ENCODE assay signal across 8 cellular contexts in genomic region chr6:149938013-149938570, GRCh38. TPM values are rescaled to one million over a fixed set of nuclear protein-coding genes. Genes with fewer than 3 reads are reported as not detected.
DNase-seq lines count a peak whose midpoint lies in the region; ATAC-seq, FAIRE-seq and TF ChIP-seq lines count a peak whose summit lies in the region.
"Not testable (repeated sequence)": the region's sequence is repeated elsewhere in the genome, so short reads cannot be mapped to it uniquely, and the experiment has no call there.

No MANE protein-coding gene starts in this region.

- RAD21 ChIA-PET in GM12878 (lab: Charles Lee; ENCODE audit: unreplicated experiment), result interaction anchor here (1.0 kb wide), 1 partner anchor 79 kb away, joined by 3 read pairs; no protein-coding TSS in a partner anchor

- H3K4me1 ChIP-seq in CD8-positive, alpha-beta memory T cell (ENCODE audit: insufficient read depth, low read length), result peaks cover 29% of the 10 kb centered on the region
- H3K4me1 ChIP-seq in GM12878 (ENCODE audit: control insufficient read depth, insufficient read depth, low read length), result peaks cover 16% of the 10 kb centered on the region
- H3K4me1 ChIP-seq in esophagus muscularis mucosa, result peaks cover 18 to 34% (median 31%) of the 10 kb centered on the region in 4 donors
- H3K4me1 ChIP-seq in parathyroid adenoma, result not testable (repeated sequence)
- peaks cover 16 to 20% of the 10 kb centered on the region in 2 donors for H3K4me1 ChIP-seq in thyroid gland

- not testable (repeated sequence) for TF ChIP-seq RAD21 in GM12878 (IDR thresholded peaks at IDR 0.05; ENCODE audit: insufficient read depth, low read depth, low read length)

- peaks cover 24 to 48% (median 30%) of the 10 kb centered on the region in 3 donors for H3K4me1 Mint-ChIP-seq in CD8-positive, alpha-beta memory T cell

- H3K79me2 ChIP-seq in GM12878 (ENCODE audit: control insufficient read depth, insufficient read depth, low read length); parathyroid adenoma: not testable (repeated sequence)

- H3K27me3 Mint-ChIP-seq in CD8-positive, alpha-beta memory T cell, result peaks cover 63 to 75% of the 10 kb centered on the region in 2 donors

- intact Hi-C loops in GM12878 (cut with micrococcal nuclease; ENCODE audit: unreplicated experiment) (loop anchor here (5.0 to 10.0 kb wide), 4 partner anchors 129 to 877 kb away; partner anchors contain the start of gene ULBP3), left colon (cut with DNase I, micrococcal nuclease) (loop anchor here in 1 of 2 donors (10.0 kb wide), 1 partner anchor 67 kb away; no protein-coding TSS in a partner anchor), thyroid gland (cut with DNase I) (loop anchor here (5.0 kb wide), 1 partner anchor 129 kb away; the partner anchor contains the start of gene ULBP3)
- intact Hi-C loops in esophagus muscularis mucosa (cut with DNase I), result not testable (repeated sequence)

- not testable (repeated sequence) for H3K9ac ChIP-seq in GM12878 (ENCODE audit: control insufficient read depth, insufficient read depth, low read length); parathyroid adenoma

- peak overlapping the region in 5 of 8 donors; percentile 72 to 100 (median 97) for H3K27ac Mint-ChIP-seq in CD8-positive, alpha-beta memory T cell

- POLR2A ChIA-PET in CD8-positive, alpha-beta memory T cell (lab: Charles Lee); GM12878 (lab: Charles Lee): not testable (repeated sequence)

- H3K27me3 ChIP-seq in CD8-positive, alpha-beta memory T cell (ENCODE audit: insufficient read depth, low read length, poor library complexity, severe bottlenecking), result peaks cover 70% of the 10 kb centered on the region
- H3K27me3 ChIP-seq in MG63; parathyroid adenoma (ENCODE audit: control insufficient read depth, insufficient read depth, low read length): not testable (repeated sequence)
- H3K27me3 ChIP-seq in WERI-Rb-1 (ENCODE audit: insufficient read depth, low read depth, severe bottlenecking) (peaks cover 76% of the 10 kb centered on the region), GM12878 (replicated peaks in 1 of 2; ENCODE audit: control insufficient read depth in 2 of 2, insufficient read depth in 2 of 2, low read length in 1 of 2) (peaks cover 9 to 14% of the 10 kb centered on the region in 2 experiments), esophagus muscularis mucosa (peaks cover 18 to 98% (median 74%) of the 10 kb centered on the region in 4 donors), thyroid gland (peaks cover 26% of the 10 kb centered on the region)

- H3K4me3 Mint-ChIP-seq in CD8-positive, alpha-beta memory T cell, result peak overlapping the region in 6 of 7 donors; percentile 29 to 88 (median 80)

- not testable (repeated sequence) for FAIRE-seq in GM12878 (lab: Jason Lieb, UNC)

- H3K36me3 Mint-ChIP-seq in CD8-positive, alpha-beta memory T cell, result not testable (repeated sequence)

- peak overlapping the region; percentile 78 for H3K4me2 ChIP-seq in GM12878 (ENCODE audit: control insufficient read depth, insufficient read depth)
- H3K4me2 ChIP-seq in parathyroid adenoma (ENCODE audit: low read length), result peak overlapping the region; percentile 77

- not testable (repeated sequence) for TF ChIP-seq CTCF in WERI-Rb-1 (IDR thresholded peaks at IDR 0.05; ENCODE audit: low read depth, low read length); GM12878 (IDR thresholded peaks at IDR 0.05 in 2 of 3, conservative IDR thresholded peaks at IDR 0.05 in 1 of 3; ENCODE audit: control insufficient read depth in 2 of 3, extremely low read depth in 1 of 3, insufficient read depth in 1 of 3, low read depth in 3 of 3, low read length in 3 of 3); esophagus muscularis mucosa (IDR thresholded peaks at IDR 0.05); parathyroid adenoma (IDR thresholded peaks at IDR 0.05); thyroid gland (IDR thresholded peaks at IDR 0.05)

- not testable (repeated sequence) for TF ChIP-seq POLR2A in GM12878 (IDR thresholded peaks at IDR 0.05; ENCODE audit: low read depth, low read length); esophagus muscularis mucosa (IDR thresholded peaks at IDR 0.05; ENCODE audit: low read depth); thyroid gland (IDR thresholded peaks at IDR 0.05)

- DNase-seq in CD8-positive, alpha-beta memory T cell; MG63; WERI-Rb-1; GM12878 (ENCODE audit: low read depth, low spot score); esophagus muscularis mucosa (ENCODE audit: extremely low spot score); left colon; thyroid gland: not testable (repeated sequence)

- not testable (repeated sequence) for H3K36me3 ChIP-seq in CD8-positive, alpha-beta memory T cell (ENCODE audit: insufficient read depth, low read length); MG63; WERI-Rb-1; GM12878 (ENCODE audit: control insufficient read depth in 2 of 2, insufficient read depth in 2 of 2, low read length in 1 of 2); esophagus muscularis mucosa; parathyroid adenoma (ENCODE audit: control insufficient read depth, insufficient read depth, low read length); thyroid gland

- ATAC-seq in GM12878, result peak; percentile 56
- ATAC-seq in left colon, result peak; percentile 40

- CTCF ChIA-PET in CD8-positive, alpha-beta memory T cell (lab: Charles Lee), result interaction anchor here (1.6 kb wide), 1 partner anchor 79 kb away, joined by 5 read pairs; no protein-coding TSS in a partner anchor
- CTCF ChIA-PET in GM12878 (lab: Yijun Ruan, JAX), result not testable (repeated sequence)

- H2AFZ ChIP-seq in GM12878 (ENCODE audit: control insufficient read depth, low read depth, low read length) (peak overlapping the region; percentile 51), parathyroid adenoma (peak overlapping the region; percentile 56)

- H3K9me3 Mint-ChIP-seq in CD8-positive, alpha-beta memory T cell, result not testable (repeated sequence)

- H4K20me1 ChIP-seq in GM12878 (ENCODE audit: control insufficient read depth, insufficient read depth), result not testable (repeated sequence)

- BruUV-seq in GM12878 (replicated peaks; lab: Mats Ljungman, UMichigan), result TSS peak; percentile 78

- WGBS in GM12878 (ENCODE audit: insufficient coverage, insufficient replicate concordance, low lambda C conversion rate, missing lambda C conversion rate), result under 1% methylated on average over 15 of the region's 20 CpGs
- WGBS in esophagus muscularis mucosa, result 7% methylated on average over 14 of the region's 20 CpGs
- 1 to 5% methylated on average over 12 to 13 of the region's 20 CpGs for WGBS in thyroid gland, 2 donors

- H3K4me3 ChIP-seq in CD8-positive, alpha-beta memory T cell (ENCODE audit: low read length), result peak overlapping the region; percentile 48
- H3K4me3 ChIP-seq in MG63, result peak overlapping the region; percentile 33
- peak overlapping the region; percentile 36 for H3K4me3 ChIP-seq in WERI-Rb-1 (ENCODE audit: low read depth, low read length)
- peak overlapping the region; percentile 53; the same call in 1 of the 2 replicates for H3K4me3 ChIP-seq in GM12878
- H3K4me3 ChIP-seq in esophagus muscularis mucosa, result peak overlapping the region; percentile 45 to 59 (median 48)
- H3K4me3 ChIP-seq in parathyroid adenoma (ENCODE audit: low read depth, low read length), result peak overlapping the region; percentile 34
- peak overlapping the region in 2 of 3 donors; percentile 18 to 38 for H3K4me3 ChIP-seq in thyroid gland (replicated peaks in 1 of 3)

- SMC1A ChIA-PET in GM12878 (lab: Charles Lee; ENCODE audit: uncharacterized antibody, unreplicated experiment), result not testable (repeated sequence)

- not testable (repeated sequence) for TF ChIP-seq EP300 in GM12878 (IDR thresholded peaks at IDR 0.05; ENCODE audit: borderline replicate concordance in 1 of 2, control insufficient read depth in 1 of 2, low read depth in 2 of 2, low read length in 2 of 2); esophagus muscularis mucosa (IDR thresholded peaks at IDR 0.05)

- H3K27ac ChIP-seq in CD8-positive, alpha-beta memory T cell (ENCODE audit: low read depth, low read length), result peak overlapping the region; percentile 44
- H3K27ac ChIP-seq in WERI-Rb-1; GM12878 (ENCODE audit: control insufficient read depth, insufficient read depth); esophagus muscularis mucosa (replicated peaks in 1 of 4); parathyroid adenoma; thyroid gland: not testable (repeated sequence)

- in situ Hi-C loops in GM12878 (cut with MboI), result loop anchor here (5.0 to 10.0 kb wide), 2 partner anchors 69 to 877 kb away; no protein-coding TSS in a partner anchor

- not testable (repeated sequence) for H3K9me3 ChIP-seq in CD8-positive, alpha-beta memory T cell (ENCODE audit: low read length); MG63; WERI-Rb-1 (ENCODE audit: severe bottlenecking); GM12878 (replicated peaks; ENCODE audit: control insufficient read depth, insufficient read depth, low read length); esophagus muscularis mucosa; parathyroid adenoma (ENCODE audit: control insufficient read depth, low read length); thyroid gland

RNA-seq across cellular contexts. Expression of gene ULBP2, which starts 3.7 kb away (rescaled TPM):
- under 1 TPM; 0.48 to 0.51 TPM for total RNA-seq in CD8-positive, alpha-beta memory T cell
- 0.68 TPM for polyA plus RNA-seq in CD8-positive, alpha-beta memory T cell
- 2.2 and 7.4 TPM in 2 replicates for total RNA-seq in MG63 (2014; rRNA removed; shearing (Covaris generic); ENCODE audit: low replicate concordance)
- 0.29 and 1.1 TPM in 2 replicates for total RNA-seq in GM12878 (2013; cell fraction: nucleolus; rRNA removed)
- total RNA-seq in GM12878 (2014; rRNA removed) (0.11 and 0.23 TPM in 2 replicates), GM12878 (2014; rRNA removed; fragmentation: Illumina TruSeq; extraction: Trizol) (0.14 TPM in 1 of 2 replicates, not detected in the other), GM12878 (2021) (not detected in 2 replicates), esophagus muscularis mucosa (under 1 TPM in 1 of 4 donors, not detected in 3; 0.39 TPM), left colon (under 1 TPM in 1 of 2 donors, not detected in 1; 0.31 TPM), thyroid gland (1 to 10 TPM in 1 of 4 donors, under 1 TPM in 1, not detected in 2; 0.78 to 1.5 TPM)
- polyA plus RNA-seq in GM12878 (2011; ENCODE audit: low read depth), result 0.28 TPM
- polyA plus RNA-seq in GM12878 (2011; rRNA removed) (1.2 and 2.5 TPM in 2 replicates), GM12878 (2014; fragmentation: Illumina TruSeq; extraction: Trizol) (0.22 TPM in 1 of 2 replicates, not detected in the other), GM12878 (2014; fragmentation: Nextera tagmentation; extraction: Ambion mirVana) (under 1 TPM; 0.20 to 0.21 TPM), GM12878 (2014; rRNA removed) (0.08 TPM in 1 of 2 replicates, not detected in the other), GM12878 (2016; fragmentation: Nextera tagmentation; extraction: Ambion mirVana) (under 1 TPM; 0.16 to 0.71 TPM)
- polyA plus RNA-seq in GM12878 (2011; cell fraction: cytosol; rRNA removed), result 1.9 and 2.1 TPM in 2 replicates
- 0.48 and 1.2 TPM in 2 replicates for polyA plus RNA-seq in GM12878 (2011; cell fraction: nucleus; rRNA removed)
- 0.13 and 0.15 TPM in 2 replicates for polyA plus RNA-seq in GM12878 (2012)
- polyA minus RNA-seq in GM12878 (2011; rRNA and poly(A)+ RNA removed), result 0.67 and 1.4 TPM in 2 replicates
- not detected in 2 replicates for polyA minus RNA-seq in GM12878 (2011; cell fraction: cytosol; rRNA and poly(A)+ RNA removed)
- 0.36 TPM in 1 of 2 replicates, not detected in the other for polyA minus RNA-seq in GM12878 (2011; cell fraction: nucleus; rRNA and poly(A)+ RNA removed)

RNA-seq across cellular contexts. Expression of gene RAET1G, which starts 15.2 kb away (rescaled TPM):
- total RNA-seq in CD8-positive, alpha-beta memory T cell, result not detected
- not detected for polyA plus RNA-seq in CD8-positive, alpha-beta memory T cell
- total RNA-seq in MG63 (2014; rRNA removed; shearing (Covaris generic); ENCODE audit: low replicate concordance), result 3.2 TPM in 1 of 2 replicates, not detected in the other
- not detected in 2 replicates for total RNA-seq in GM12878 (2013; cell fraction: nucleolus; rRNA removed)
- not detected in 2 replicates for total RNA-seq in GM12878 (2014; rRNA removed)
- not detected in 2 replicates for total RNA-seq in GM12878 (2014; rRNA removed; fragmentation: Illumina TruSeq; extraction: Trizol)
- not detected in 2 replicates for total RNA-seq in GM12878 (2021)
- polyA plus RNA-seq in GM12878 (2011; ENCODE audit: low read depth), result not detected
- not detected in 2 replicates for polyA plus RNA-seq in GM12878 (2011; rRNA removed)
- polyA plus RNA-seq in GM12878 (2011; cell fraction: cytosol; rRNA removed), result not detected in 2 replicates
- polyA plus RNA-seq in GM12878 (2011; cell fraction: nucleus; rRNA removed), result not detected in 2 replicates
- polyA plus RNA-seq in GM12878 (2012), result not detected in 2 replicates
- polyA plus RNA-seq in GM12878 (2014; fragmentation: Illumina TruSeq; extraction: Trizol), result not detected in 2 replicates
- polyA plus RNA-seq in GM12878 (2014; fragmentation: Nextera tagmentation; extraction: Ambion mirVana), result not detected
- polyA plus RNA-seq in GM12878 (2014; rRNA removed), result not detected in 2 replicates
- polyA plus RNA-seq in GM12878 (2016; fragmentation: Nextera tagmentation; extraction: Ambion mirVana), result not detected
- polyA minus RNA-seq in GM12878 (2011; rRNA and poly(A)+ RNA removed), result not detected in 2 replicates
- not detected in 2 replicates for polyA minus RNA-seq in GM12878 (2011; cell fraction: cytosol; rRNA and poly(A)+ RNA removed)
- not detected in 2 replicates for polyA minus RNA-seq in GM12878 (2011; cell fraction: nucleus; rRNA and poly(A)+ RNA removed)
- total RNA-seq in esophagus muscularis mucosa, result under 1 TPM in 2 of 4 donors, not detected in 2; 0.29 to 0.32 TPM
- not detected for total RNA-seq in left colon
- total RNA-seq in thyroid gland, result 1 to 10 TPM in 2 of 4 donors, under 1 TPM in 1, not detected in 1; 0.59 to 2.0 (median 1.6) TPM

RNA-seq across cellular contexts. Expression of gene ULBP1, which starts 25.7 kb away (rescaled TPM):
- under 1 TPM; 0.60 to 0.74 TPM for total RNA-seq in CD8-positive, alpha-beta memory T cell
- polyA plus RNA-seq in CD8-positive, alpha-beta memory T cell, result not detected
- 1.5 and 2.5 TPM in 2 replicates for total RNA-seq in MG63 (2014; rRNA removed; shearing (Covaris generic); ENCODE audit: low replicate concordance)
- total RNA-seq in GM12878 (2013; cell fraction: nucleolus; rRNA removed), result 0.15 TPM in 1 of 2 replicates, not detected in the other
- total RNA-seq in GM12878 (2014; rRNA removed), result not detected in 2 replicates
- total RNA-seq in GM12878 (2014; rRNA removed; fragmentation: Illumina TruSeq; extraction: Trizol), result not detected in 2 replicates
- not detected in 2 replicates for total RNA-seq in GM12878 (2021)
- polyA plus RNA-seq in GM12878 (2011; ENCODE audit: low read depth), result 0.07 TPM
- 0.10 and 0.12 TPM in 2 replicates for polyA plus RNA-seq in GM12878 (2011; rRNA removed)
- 0.07 TPM in 1 of 2 replicates, not detected in the other for polyA plus RNA-seq in GM12878 (2011; cell fraction: cytosol; rRNA removed)
- 0.03 and 0.10 TPM in 2 replicates for polyA plus RNA-seq in GM12878 (2011; cell fraction: nucleus; rRNA removed)
- polyA plus RNA-seq in GM12878 (2012), result 0.06 TPM in 1 of 2 replicates, not detected in the other
- 0.04 TPM in 1 of 2 replicates, not detected in the other for polyA plus RNA-seq in GM12878 (2014; fragmentation: Illumina TruSeq; extraction: Trizol)
- under 1 TPM in 1 of 2 experiments, not detected in 1; 0.02 TPM for polyA plus RNA-seq in GM12878 (2014; fragmentation: Nextera tagmentation; extraction: Ambion mirVana)
- polyA plus RNA-seq in GM12878 (2014; rRNA removed), result not detected in 2 replicates
- not detected for polyA plus RNA-seq in GM12878 (2016; fragmentation: Nextera tagmentation; extraction: Ambion mirVana)
- not detected in 2 replicates for polyA minus RNA-seq in GM12878 (2011; rRNA and poly(A)+ RNA removed)
- polyA minus RNA-seq in GM12878 (2011; cell fraction: cytosol; rRNA and poly(A)+ RNA removed), result not detected in 2 replicates
- 0.10 TPM in 1 of 2 replicates, not detected in the other for polyA minus RNA-seq in GM12878 (2011; cell fraction: nucleus; rRNA and poly(A)+ RNA removed)
- under 1 TPM in 1 of 4 donors, not detected in 3; 0.17 TPM for total RNA-seq in esophagus muscularis mucosa
- under 1 TPM in 1 of 2 donors, not detected in 1; 0.09 TPM for total RNA-seq in left colon
- under 1 TPM in 2 of 4 donors, not detected in 2; 0.33 to 0.46 TPM for total RNA-seq in thyroid gland

RNA-seq across cellular contexts. Expression of gene RAET1E, which starts 40.2 kb away (rescaled TPM):
- total RNA-seq in CD8-positive, alpha-beta memory T cell, result not detected
- not detected for polyA plus RNA-seq in CD8-positive, alpha-beta memory T cell
- total RNA-seq in MG63 (2014; rRNA removed; shearing (Covaris generic); ENCODE audit: low replicate concordance), result 2.8 and 5.7 TPM in 2 replicates
- total RNA-seq in GM12878 (2013; cell fraction: nucleolus; rRNA removed), result not detected in 2 replicates
- total RNA-seq in GM12878 (2014; rRNA removed) (not detected in 2 replicates), GM12878 (2014; rRNA removed; fragmentation: Illumina TruSeq; extraction: Trizol) (not detected in 2 replicates), GM12878 (2021) (not detected in 2 replicates), esophagus muscularis mucosa (under 1 TPM in 1 of 4 donors, not detected in 3; 0.29 TPM), left colon (under 1 TPM in 1 of 2 donors, not detected in 1; 0.61 TPM), thyroid gland (1 to 10 TPM in 1 of 4 donors, not detected in 3; 1.7 TPM)
- polyA plus RNA-seq in GM12878 (2011; ENCODE audit: low read depth), result not detected
- polyA plus RNA-seq in GM12878 (2011; rRNA removed) (not detected in 2 replicates), GM12878 (2014; fragmentation: Illumina TruSeq; extraction: Trizol) (not detected in 2 replicates), GM12878 (2014; fragmentation: Nextera tagmentation; extraction: Ambion mirVana) (not detected), GM12878 (2014; rRNA removed) (0.10 TPM in 1 of 2 replicates, not detected in the other), GM12878 (2016; fragmentation: Nextera tagmentation; extraction: Ambion mirVana) (not detected)
- not detected in 2 replicates for polyA plus RNA-seq in GM12878 (2011; cell fraction: cytosol; rRNA removed)
- not detected in 2 replicates for polyA plus RNA-seq in GM12878 (2011; cell fraction: nucleus; rRNA removed)
- polyA plus RNA-seq in GM12878 (2012), result not detected in 2 replicates
- polyA minus RNA-seq in GM12878 (2011; rRNA and poly(A)+ RNA removed), result not detected in 2 replicates
- 0.67 TPM in 1 of 2 replicates, not detected in the other for polyA minus RNA-seq in GM12878 (2011; cell fraction: cytosol; rRNA and poly(A)+ RNA removed)
- polyA minus RNA-seq in GM12878 (2011; cell fraction: nucleus; rRNA and poly(A)+ RNA removed), result not detected in 2 replicates
